ENCODE assay signal across 1 cellular context in genomic region chr7:156614434-156615264, GRCh38.
TF ChIP-seq lines count a peak whose summit lies in the region.

No MANE protein-coding gene starts in this region.

TF ChIP-seq in HepG2, 621 proteins besides CTCF, POLR2A, EP300 and RAD21 (continued from another document and continues in another):
- TF ChIP-seq, protein P1, sequence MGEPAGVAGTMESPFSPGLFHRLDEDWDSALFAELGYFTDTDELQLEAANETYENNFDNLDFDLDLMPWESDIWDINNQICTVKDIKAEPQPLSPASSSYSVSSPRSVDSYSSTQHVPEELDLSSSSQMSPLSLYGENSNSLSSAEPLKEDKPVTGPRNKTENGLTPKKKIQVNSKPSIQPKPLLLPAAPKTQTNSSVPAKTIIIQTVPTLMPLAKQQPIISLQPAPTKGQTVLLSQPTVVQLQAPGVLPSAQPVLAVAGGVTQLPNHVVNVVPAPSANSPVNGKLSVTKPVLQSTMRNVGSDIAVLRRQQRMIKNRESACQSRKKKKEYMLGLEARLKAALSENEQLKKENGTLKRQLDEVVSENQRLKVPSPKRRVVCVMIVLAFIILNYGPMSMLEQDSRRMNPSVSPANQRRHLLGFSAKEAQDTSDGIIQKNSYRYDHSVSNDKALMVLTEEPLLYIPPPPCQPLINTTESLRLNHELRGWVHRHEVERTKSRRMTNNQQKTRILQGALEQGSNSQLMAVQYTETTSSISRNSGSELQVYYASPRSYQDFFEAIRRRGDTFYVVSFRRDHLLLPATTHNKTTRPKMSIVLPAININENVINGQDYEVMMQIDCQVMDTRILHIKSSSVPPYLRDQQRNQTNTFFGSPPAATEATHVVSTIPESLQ (CRISPR knock-in tag; conservative IDR thresholded peaks at IDR 0.05) = no peak
- TF ChIP-seq MAZ (IDR thresholded peaks at IDR 0.05; ENCODE audit: borderline replicate concordance, low read depth, low read length) (no peak), MAZ (CRISPR knock-in tag; IDR thresholded peaks at IDR 0.05; ENCODE audit: low read depth) (peak; percentile 38; the same call in 1 of the 2 replicates), ARID2 (CRISPR knock-in tag; IDR thresholded peaks at IDR 0.05; ENCODE audit: borderline replicate concordance) (no peak; the same call in 1 of the 2 replicates), ATAD3A (CRISPR knock-in tag; IDR thresholded peaks at IDR 0.05) (no peak), KAT7 (CRISPR knock-in tag; IDR thresholded peaks at IDR 0.05; ENCODE audit: borderline replicate concordance) (0 out of 2 replicates have a peak, but pooled peaks have one; percentile 36), POLR2AphosphoS5 (IDR thresholded peaks at IDR 0.05; ENCODE audit: low read depth, low read length) (peak; percentile 69), ZNF180 (CRISPR knock-in tag; IDR thresholded peaks at IDR 0.05; ENCODE audit: borderline replicate concordance, low read depth) (no peak), DNMT1 (CRISPR knock-in tag; IDR thresholded peaks at IDR 0.05) (no peak), ZBTB2 (CRISPR knock-in tag; IDR thresholded peaks at IDR 0.05; ENCODE audit: low read depth) (no peak), ZNF12 (CRISPR knock-in tag; IDR thresholded peaks at IDR 0.05) (no peak), ZNF558 (CRISPR knock-in tag; IDR thresholded peaks at IDR 0.05; ENCODE audit: borderline replicate concordance) (no peak), NR1H2 (CRISPR knock-in tag; IDR thresholded peaks at IDR 0.05; ENCODE audit: borderline replicate concordance, low read depth) (no peak), NFE2L1 (CRISPR knock-in tag; IDR thresholded peaks at IDR 0.05; ENCODE audit: borderline replicate concordance) (no peak), AGO1 (IDR thresholded peaks at IDR 0.05; ENCODE audit: low read depth, low read length, poor library complexity, severe bottlenecking) (no peak), ZNF17 (CRISPR knock-in tag; IDR thresholded peaks at IDR 0.05) (no peak), ZNF776 (CRISPR knock-in tag; IDR thresholded peaks at IDR 0.05) (no peak), GATAD1 (CRISPR knock-in tag; IDR thresholded peaks at IDR 0.05) (no peak; the same call in 1 of the 2 replicates), MATR3 (CRISPR knock-in tag; IDR thresholded peaks at IDR 0.05) (no peak), NRL (CRISPR knock-in tag; IDR thresholded peaks at IDR 0.05; ENCODE audit: borderline replicate concordance) (no peak), SATB2 (CRISPR knock-in tag; IDR thresholded peaks at IDR 0.05) (peak; percentile 31; the same call in 1 of the 2 replicates), ZNF670 (CRISPR knock-in tag; IDR thresholded peaks at IDR 0.05; ENCODE audit: borderline replicate concordance) (peak; percentile 61), CHCHD3 (CRISPR knock-in tag; IDR thresholded peaks at IDR 0.05) (no peak), SOX5 (CRISPR knock-in tag; IDR thresholded peaks at IDR 0.05; ENCODE audit: borderline replicate concordance) (peak; percentile 95), ZMYM2 (CRISPR knock-in tag; IDR thresholded peaks at IDR 0.05) (0 out of 2 replicates have a peak, but pooled peaks have one; percentile 28), PHF8 (CRISPR knock-in tag; IDR thresholded peaks at IDR 0.05) (peak; percentile 40; the same call in 1 of the 2 replicates), CEBPZ (IDR thresholded peaks at IDR 0.05; ENCODE audit: low read length) (no peak), RNF219 (CRISPR knock-in tag; IDR thresholded peaks at IDR 0.05) (peak; percentile 72; the same call in 1 of the 2 replicates), ZNF556 (CRISPR knock-in tag; IDR thresholded peaks at IDR 0.05; ENCODE audit: borderline replicate concordance) (no peak), NKX3-1 (CRISPR knock-in tag; IDR thresholded peaks at IDR 0.05) (no peak), POLR2AphosphoS2 (IDR thresholded peaks at IDR 0.05; ENCODE audit: low read depth, low read length) (no peak), ZBTB10 (CRISPR knock-in tag; IDR thresholded peaks at IDR 0.05; ENCODE audit: borderline replicate concordance) (no peak), MTF2 (CRISPR knock-in tag; IDR thresholded peaks at IDR 0.05; ENCODE audit: borderline replicate concordance) (no peak), ZNF362 (CRISPR knock-in tag; IDR thresholded peaks at IDR 0.05; ENCODE audit: borderline replicate concordance) (peak; percentile 99), ZNF230 (CRISPR knock-in tag; IDR thresholded peaks at IDR 0.05) (no peak), HMG20A (CRISPR knock-in tag; IDR thresholded peaks at IDR 0.05; ENCODE audit: borderline replicate concordance) (peak; percentile 82), ZNF510 (CRISPR knock-in tag; IDR thresholded peaks at IDR 0.05; ENCODE audit: low read depth) (no peak), ARNT2 (CRISPR knock-in tag; IDR thresholded peaks at IDR 0.05; ENCODE audit: low read depth) (peak; percentile 56; the same call in 1 of the 2 replicates), ZNF619 (CRISPR knock-in tag; IDR thresholded peaks at IDR 0.05) (0 out of 2 replicates have a peak, but pooled peaks have one; percentile 28), SUZ12 (IDR thresholded peaks at IDR 0.05; ENCODE audit: low read depth, low read length) (no peak), MBD4 (IDR thresholded peaks at IDR 0.05; ENCODE audit: borderline replicate concordance, low read length) (no peak), ZNF605 (CRISPR knock-in tag; IDR thresholded peaks at IDR 0.05) (peak; percentile 75)
- TF ChIP-seq, protein P2, sequence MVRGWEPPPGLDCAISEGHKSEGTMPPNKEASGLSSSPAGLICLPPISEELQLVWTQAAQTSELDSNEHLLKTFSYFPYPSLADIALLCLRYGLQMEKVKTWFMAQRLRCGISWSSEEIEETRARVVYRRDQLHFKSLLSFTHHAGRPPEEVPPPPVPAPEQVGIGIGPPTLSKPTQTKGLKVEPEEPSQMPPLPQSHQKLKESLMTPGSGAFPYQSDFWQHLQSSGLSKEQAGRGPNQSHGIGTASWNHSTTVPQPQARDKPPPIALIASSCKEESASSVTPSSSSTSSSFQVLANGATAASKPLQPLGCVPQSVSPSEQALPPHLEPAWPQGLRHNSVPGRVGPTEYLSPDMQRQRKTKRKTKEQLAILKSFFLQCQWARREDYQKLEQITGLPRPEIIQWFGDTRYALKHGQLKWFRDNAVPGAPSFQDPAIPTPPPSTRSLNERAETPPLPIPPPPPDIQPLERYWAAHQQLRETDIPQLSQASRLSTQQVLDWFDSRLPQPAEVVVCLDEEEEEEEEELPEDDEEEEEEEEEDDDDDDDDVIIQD (CRISPR knock-in tag; IDR thresholded peaks at IDR 0.05; ENCODE audit: low read depth) = no peak; the same call in 1 of the 2 replicates
- TF ChIP-seq, protein P3, sequence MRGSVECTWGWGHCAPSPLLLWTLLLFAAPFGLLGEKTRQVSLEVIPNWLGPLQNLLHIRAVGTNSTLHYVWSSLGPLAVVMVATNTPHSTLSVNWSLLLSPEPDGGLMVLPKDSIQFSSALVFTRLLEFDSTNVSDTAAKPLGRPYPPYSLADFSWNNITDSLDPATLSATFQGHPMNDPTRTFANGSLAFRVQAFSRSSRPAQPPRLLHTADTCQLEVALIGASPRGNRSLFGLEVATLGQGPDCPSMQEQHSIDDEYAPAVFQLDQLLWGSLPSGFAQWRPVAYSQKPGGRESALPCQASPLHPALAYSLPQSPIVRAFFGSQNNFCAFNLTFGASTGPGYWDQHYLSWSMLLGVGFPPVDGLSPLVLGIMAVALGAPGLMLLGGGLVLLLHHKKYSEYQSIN (CRISPR knock-in tag; IDR thresholded peaks at IDR 0.05; ENCODE audit: borderline replicate concordance) = no peak
- TF ChIP-seq, protein P4, sequence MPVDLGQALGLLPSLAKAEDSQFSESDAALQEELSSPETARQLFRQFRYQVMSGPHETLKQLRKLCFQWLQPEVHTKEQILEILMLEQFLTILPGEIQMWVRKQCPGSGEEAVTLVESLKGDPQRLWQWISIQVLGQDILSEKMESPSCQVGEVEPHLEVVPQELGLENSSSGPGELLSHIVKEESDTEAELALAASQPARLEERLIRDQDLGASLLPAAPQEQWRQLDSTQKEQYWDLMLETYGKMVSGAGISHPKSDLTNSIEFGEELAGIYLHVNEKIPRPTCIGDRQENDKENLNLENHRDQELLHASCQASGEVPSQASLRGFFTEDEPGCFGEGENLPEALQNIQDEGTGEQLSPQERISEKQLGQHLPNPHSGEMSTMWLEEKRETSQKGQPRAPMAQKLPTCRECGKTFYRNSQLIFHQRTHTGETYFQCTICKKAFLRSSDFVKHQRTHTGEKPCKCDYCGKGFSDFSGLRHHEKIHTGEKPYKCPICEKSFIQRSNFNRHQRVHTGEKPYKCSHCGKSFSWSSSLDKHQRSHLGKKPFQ (CRISPR knock-in tag; IDR thresholded peaks at IDR 0.05; ENCODE audit: insufficient replicate concordance) = no peak
